In genomic region chr4:150679018-150679766, GRCh38 we compare ENCODE assay signal across 16 cellular contexts.
DNase-seq lines count a peak whose midpoint lies in the region; ATAC-seq and TF ChIP-seq lines count a peak whose summit lies in the region.
"Had no signal": no experiment of that assay in that cellular context is flagged by ENCODE, and none has a peak within 500 bp of the region (broad histone marks: within the 10 kb centered on the region; RNA-seq: fewer than 3 reads in every experiment).

No MANE protein-coding gene starts in this region.

- H3K4me3 ChIP-seq in osteoblast (ENCODE audit: insufficient read depth, low read length) = peak overlapping the region; percentile 67

- H4K20me1 ChIP-seq in osteoblast (ENCODE audit: insufficient read depth, low read length) = no peaks in the 10 kb centered on the region

- intact Hi-C loops in posterior cingulate gyrus (cut with DNase I) = no loop called here

- no peaks in the 10 kb centered on the region for H3K9me3 ChIP-seq in osteoblast (ENCODE audit: low read depth, low read length)

- in situ Hi-C loops in G401 (cut with HindIII; ENCODE audit: low sequenced_read_pairs) = no loop called here

- H3K36me3 Mint-ChIP-seq in activated CD8-positive, alpha-beta memory T cell treated with anti-CD3 and anti-CD28 coated beads, Interleukin-2, amount 10 ng/mL, durations not matched to agents 7 days and 5 days = peaks cover 10% of the 10 kb centered on the region

- 0 out of 2 replicates have a peak overlapping the region, but pooled peaks have one; percentile 27 for H3K27ac ChIP-seq in VCaP
- peak overlapping the region; percentile 38 for H3K27ac ChIP-seq in osteoblast (ENCODE audit: low read depth, low read length)
- H3K27ac ChIP-seq: parathyroid adenoma, RWPE1 had no signal

- no peak for ATAC-seq in activated CD8-positive, alpha-beta memory T cell treated with anti-CD3 and anti-CD28 coated beads, Interleukin-2, amount 10 ng/mL, durations not matched to agents 7 days and 5 days

- H3K27ac Mint-ChIP-seq in activated CD8-positive, alpha-beta memory T cell treated with anti-CD3 and anti-CD28 coated beads, Interleukin-2, amount 10 ng/mL, durations not matched to agents 7 days and 5 days = no peak overlapping the region
- H3K27ac Mint-ChIP-seq: activated CD4-positive, alpha-beta T cell treated with anti-CD3 and anti-CD28 coated beads, Interleukin-2, amount 10 ng/mL, durations not matched to agents 24 days and 14 days; activated T-helper 1 cell treated with anti-CD3 and anti-CD28 coated beads, Interleukin-12 subunit alpha, Interleukin-12 subunit beta, Interleukin-2, Interleukin-4 antibody, amounts not matched to agents 30 ng/mL and 10 ng/mL and 1 ng/mL, durations not matched to agents 14 hours and 24 hours and 36 hours had no signal

- no peaks in the 10 kb centered on the region for H3K4me1 Mint-ChIP-seq in activated CD8-positive, alpha-beta memory T cell treated with anti-CD3 and anti-CD28 coated beads, Interleukin-2, amount 10 ng/mL, durations not matched to agents 7 days and 5 days
- H3K4me1 Mint-ChIP-seq: activated CD4-positive, alpha-beta T cell treated with anti-CD3 and anti-CD28 coated beads, Interleukin-2, amount 10 ng/mL, durations not matched to agents 24 days and 14 days had no signal

- peaks cover 3% of the 10 kb centered on the region for H3K4me1 ChIP-seq in osteoblast (ENCODE audit: insufficient read depth, low read length)
- H3K4me1 ChIP-seq: parathyroid adenoma had no signal

- H3K79me2 ChIP-seq in osteoblast (ENCODE audit: insufficient read depth, low read length) = no peaks in the 10 kb centered on the region
- H3K79me2 ChIP-seq: parathyroid adenoma had no signal

- no peak for TF ChIP-seq CTCF in VCaP (conservative IDR thresholded peaks at IDR 0.05)
- no peak for TF ChIP-seq CTCF in osteoblast (IDR thresholded peaks at IDR 0.05; ENCODE audit: extremely low read depth, low read depth, low read length)

- H3K4me2 ChIP-seq in osteoblast (ENCODE audit: insufficient read depth, low read length) = peak overlapping the region; percentile 72

- no peaks in the 10 kb centered on the region for H3K27me3 ChIP-seq in osteoblast (ENCODE audit: insufficient read depth, low read length)

- no peaks in the 10 kb centered on the region for H3K36me3 ChIP-seq in osteoblast (ENCODE audit: insufficient read depth, low read length)

- H3K4me3 Mint-ChIP-seq in activated CD8-positive, alpha-beta memory T cell treated with anti-CD3 and anti-CD28 coated beads, Interleukin-2, amount 10 ng/mL, durations not matched to agents 7 days and 5 days = no peak overlapping the region
- H3K4me3 Mint-ChIP-seq: activated CD4-positive, alpha-beta T cell treated with anti-CD3 and anti-CD28 coated beads, Interleukin-2, amount 10 ng/mL, durations not matched to agents 24 days and 14 days; activated T-helper 1 cell treated with anti-CD3 and anti-CD28 coated beads, Interleukin-12 subunit alpha, Interleukin-12 subunit beta, Interleukin-2, Interleukin-4 antibody, amounts not matched to agents 30 ng/mL and 10 ng/mL and 1 ng/mL, durations not matched to agents 14 hours and 24 hours and 36 hours had no signal

- H3K27me3 Mint-ChIP-seq in activated CD8-positive, alpha-beta memory T cell treated with anti-CD3 and anti-CD28 coated beads, Interleukin-2, amount 10 ng/mL, durations not matched to agents 7 days and 5 days = no peaks in the 10 kb centered on the region
- H3K27me3 Mint-ChIP-seq: activated CD4-positive, alpha-beta T cell treated with anti-CD3 and anti-CD28 coated beads, Interleukin-2, amount 10 ng/mL, durations not matched to agents 24 days and 14 days had no signal

- CTCF ChIA-PET in activated CD8-positive, alpha-beta memory T cell treated with anti-CD3 and anti-CD28 coated beads, Interleukin-2, amount 10 ng/mL, durations not matched to agents 7 days and 5 days (lab: Charles Lee) = no interaction called here

- peak overlapping the region; percentile 68 for H2AFZ ChIP-seq in osteoblast (ENCODE audit: low read length)
- H2AFZ ChIP-seq: parathyroid adenoma had no signal

- peak; percentile 11 for DNase-seq in G401 (ENCODE audit: low spot score)
- peak; percentile 46 for DNase-seq in fibroblast of peridontal ligament (ENCODE audit: extremely low read depth)
- DNase-seq in osteoblast (ENCODE audit: insufficient read length, low spot score, missing footprints) = no peak
- no peak for DNase-seq in posterior cingulate gyrus
- DNase-seq in GDM1 (lab: John Stamatoyannopoulos, UW) = no peak
- DNase-seq in activated CD4-positive, alpha-beta T cell treated with anti-CD3 and anti-CD28 coated beads, Interleukin-2, amount 50 U/mL, for 48 hours = no peak
- DNase-seq in activated CD8-positive, alpha-beta memory T cell treated with anti-CD3 and anti-CD28 coated beads, Interleukin-2, amount 10 ng/mL, durations not matched to agents 7 days and 5 days = no peak
- DNase-seq: activated CD4-positive, alpha-beta T cell treated with anti-CD3 and anti-CD28 coated beads, Interleukin-2, amount 10 ng/mL, durations not matched to agents 24 days and 14 days; anterior cingulate cortex; dermis blood vessel endothelial cell; DMS79 treated with DMSO at 0.1 percent for 48 hours; NCI-H2081 had no signal

- no peaks in the 10 kb centered on the region for H3K9me3 Mint-ChIP-seq in activated CD8-positive, alpha-beta memory T cell treated with anti-CD3 and anti-CD28 coated beads, Interleukin-2, amount 10 ng/mL, durations not matched to agents 7 days and 5 days (ENCODE audit: low read depth)
- H3K9me3 Mint-ChIP-seq: activated CD4-positive, alpha-beta T cell treated with anti-CD3 and anti-CD28 coated beads, Interleukin-2, amount 10 ng/mL, durations not matched to agents 24 days and 14 days; activated T-helper 1 cell treated with anti-CD3 and anti-CD28 coated beads, Interleukin-12 subunit alpha, Interleukin-12 subunit beta, Interleukin-2, Interleukin-4 antibody, amounts not matched to agents 30 ng/mL and 10 ng/mL and 1 ng/mL, durations not matched to agents 14 hours and 24 hours and 36 hours had no signal

Comparison
In these comparisons a context has a peak if more than half of its experiments do, and no peak if none do; other contexts are left out.
1. DNase-seq: peak in G401 (single experiment) and fibroblast of peridontal ligament (single experiment); none in osteoblast (single experiment), posterior cingulate gyrus (0 of 10), GDM1 (single experiment), activated CD4-positive, alpha-beta T cell treated with anti-CD3 and anti-CD28 coated beads, Interleukin-2, amount 50 U/mL, for 48 hours (0 of 2) and activated CD8-positive, alpha-beta memory T cell treated with anti-CD3 and anti-CD28 coated beads, Interleukin-2, amount 10 ng/mL, durations not matched to agents 7 days and 5 days (single experiment).